In the genomic region with DNA sequence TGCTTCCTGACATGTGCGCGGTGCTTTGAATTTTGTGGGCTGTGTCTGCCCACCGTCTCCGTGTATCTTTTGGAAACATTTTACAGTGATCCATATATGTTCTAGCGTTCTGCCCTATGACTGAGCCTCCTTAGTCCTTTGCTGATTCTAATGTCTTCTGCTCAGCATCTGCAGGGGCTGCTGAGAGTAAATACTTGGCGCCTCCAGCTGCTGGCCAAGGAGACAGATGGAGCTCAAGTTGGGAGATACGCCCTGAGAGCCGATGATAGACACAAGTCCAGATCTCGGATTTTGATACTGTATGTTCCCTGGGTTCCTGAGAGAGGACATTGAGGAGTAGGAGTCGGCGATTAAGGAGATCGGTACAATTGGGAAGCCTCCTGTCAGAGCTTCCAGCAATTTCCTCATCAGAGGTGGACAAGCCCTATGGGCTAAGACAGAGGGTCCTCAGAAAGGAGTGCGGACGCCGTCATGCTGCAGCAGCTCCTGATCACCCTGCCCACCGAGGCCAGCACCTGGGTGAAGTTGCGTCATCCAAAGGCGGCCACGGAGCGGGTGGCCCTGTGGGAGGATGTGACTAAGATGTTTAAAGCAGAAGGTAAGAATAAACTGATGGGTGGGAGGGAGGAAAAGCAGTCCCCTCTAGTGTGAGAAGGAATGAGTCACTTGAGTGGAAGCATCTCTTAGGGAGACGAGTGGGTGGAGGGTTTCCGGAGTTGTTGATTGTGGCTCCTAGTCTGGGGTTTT, we compare ENCODE assay signal across 8 cellular contexts. TPM values are rescaled to one million over a fixed set of nuclear protein-coding genes. Genes with fewer than 3 reads are reported as not detected.
DNase-seq lines count a peak whose midpoint lies in the region; ATAC-seq lines count a peak whose summit lies in the region.

No MANE protein-coding gene starts in this region.

- no peaks in the 10 kb centered on the region for H3K27me3 ChIP-seq in Karpas-422 (ENCODE audit: low read length)

- no peaks in the 10 kb centered on the region for H3K9me2 ChIP-seq in Karpas-422 (replicated peaks; ENCODE audit: insufficient read depth, low read length)

- peak; percentile 35 for ATAC-seq in GM21528 (IDR thresholded peaks at IDR 0.05; ENCODE audit: low FRiP score, unreplicated experiment)
- peak; percentile 85 to 86 for ATAC-seq in activated CD4-positive, CD25-positive, alpha-beta regulatory T cell treated with anti-CD3 and anti-CD28 coated beads, Interleukin-2, amount 50 U/mL, for 24 hours
- peak; percentile 31 for ATAC-seq in left lobe of liver

- peak overlapping the region; percentile 76 for H3K9ac ChIP-seq in Karpas-422 (ENCODE audit: low read length)

- H3K4me1 ChIP-seq in Karpas-422 (ENCODE audit: low read length), result peaks cover 14% of the 10 kb centered on the region

- peak overlapping the region; percentile 47 for H2AFZ ChIP-seq in Karpas-422 (ENCODE audit: low read length)

- H3K9me3 ChIP-seq in Karpas-422 (ENCODE audit: low read length), result peaks cover 27% of the 10 kb centered on the region

- peak overlapping the region; percentile 80 for H3K4me2 ChIP-seq in Karpas-422 (ENCODE audit: low read depth, low read length, poor library complexity, severe bottlenecking)

- H3K79me2 ChIP-seq in Karpas-422 (ENCODE audit: low read length), result peaks cover 22% of the 10 kb centered on the region

- peak overlapping the region; percentile 71 for H3K4me3 ChIP-seq in Karpas-422 (ENCODE audit: low read length)

- H3K27ac ChIP-seq in Karpas-422 (ENCODE audit: low read length) (peak overlapping the region; percentile 84), caudate nucleus (ENCODE audit: low read depth, low read length) (peak overlapping the region; percentile 72)

- peaks cover 23% of the 10 kb centered on the region for H3K36me3 ChIP-seq in Karpas-422 (ENCODE audit: insufficient read depth, low read length)

- H4K20me1 ChIP-seq in Karpas-422 (ENCODE audit: insufficient read depth, low read depth, low read length), result no peaks in the 10 kb centered on the region

- peak; percentile 57 for DNase-seq in D341Med (ENCODE audit: low spot score)
- peak; percentile 81 for DNase-seq in Karpas-422
- peak in 49 of 61 donors; percentile 3 to 81 (median 43) for DNase-seq in caudate nucleus (lab: John Stamatoyannopoulos, UW)
- no peak for DNase-seq in left lobe of liver (ENCODE audit: low spot score)
- peak; percentile 64 to 71 for DNase-seq in stimulated activated CD4-positive, alpha-beta T cell treated with anti-CD3 and anti-CD28 coated beads, Interleukin-2, amount 100 ng/mL, for 48 hours
- no peak for DNase-seq in retina

RNA-seq across cellular contexts. Expression of a gene that starts 0.4 kb away (rescaled TPM):
- 11.1 and 12.9 TPM in 2 replicates for total RNA-seq in Karpas-422 (2014; rRNA removed; shearing (Covaris generic); ENCODE audit: low replicate concordance)
- total RNA-seq in left lobe of liver, result 0.55 TPM

RNA-seq across cellular contexts. Expression of a gene that starts 26.4 kb away (rescaled TPM):
- total RNA-seq in Karpas-422 (2014; rRNA removed; shearing (Covaris generic); ENCODE audit: low replicate concordance), result 13.5 and 14.5 TPM in 2 replicates
- total RNA-seq in left lobe of liver, result 1.1 TPM

RNA-seq across cellular contexts. Expression of a gene that starts 57.9 kb away (rescaled TPM):
- 5.2 and 9.1 TPM in 2 replicates for total RNA-seq in Karpas-422 (2014; rRNA removed; shearing (Covaris generic); ENCODE audit: low replicate concordance)
- total RNA-seq in left lobe of liver, result 3.6 TPM

Comparison
In these comparisons a context has a peak if more than half of its experiments do, and no peak if none do; other contexts are left out.
1. DNase-seq: peak in D341Med (single experiment), Karpas-422 (single experiment), caudate nucleus (49 of 61) and stimulated activated CD4-positive, alpha-beta T cell treated with anti-CD3 and anti-CD28 coated beads, Interleukin-2, amount 100 ng/mL, for 48 hours (2 of 2); none in left lobe of liver (single experiment) and retina (single experiment).
2. ATAC-seq: peak in every context shown above with its lines; median percentile 86 in activated CD4-positive, CD25-positive, alpha-beta regulatory T cell treated with anti-CD3 and anti-CD28 coated beads, Interleukin-2, amount 50 U/mL, for 24 hours; 35 in GM21528; 31 in left lobe of liver.